In the genomic region with DNA sequence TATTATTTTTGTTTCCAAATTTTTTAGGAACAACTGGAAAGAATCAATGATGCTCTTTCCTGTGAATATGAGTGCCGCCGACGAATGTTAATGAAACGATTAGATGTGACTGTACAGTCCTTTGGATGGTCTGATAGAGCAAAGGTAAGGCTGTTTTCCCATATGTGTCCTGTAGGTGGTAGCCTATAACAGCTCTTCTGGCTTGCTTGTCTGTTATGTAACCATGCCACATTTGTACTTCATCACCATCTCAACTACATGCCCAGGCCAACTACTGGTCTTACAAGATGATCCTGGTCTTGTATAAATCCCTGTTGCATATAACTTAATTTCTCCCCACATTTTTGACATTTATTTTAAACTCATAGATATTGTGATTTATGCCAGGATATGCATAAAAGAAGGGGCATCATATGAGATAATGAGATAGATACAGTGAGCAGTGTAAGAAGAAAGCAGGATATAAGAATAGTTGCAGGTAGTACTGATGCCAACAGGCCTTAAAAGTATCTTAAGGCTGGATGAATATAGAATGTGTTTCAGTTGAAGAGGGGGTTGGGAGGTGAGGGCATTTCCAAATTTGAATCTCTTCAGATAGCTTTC, we compare ENCODE assay signal across 9 cellular contexts. TPM values are rescaled to one million over a fixed set of nuclear protein-coding genes. Genes with fewer than 3 reads are reported as not detected.
DNase-seq lines count a peak whose midpoint lies in the region; ATAC-seq, FAIRE-seq and TF ChIP-seq lines count a peak whose summit lies in the region.
"Had no signal": no experiment of that assay in that cellular context is flagged by ENCODE, and none has a peak within 500 bp of the region (broad histone marks: within the 10 kb centered on the region; RNA-seq: fewer than 3 reads in every experiment).

No MANE protein-coding gene starts in this region.

- H3K4me2 ChIP-seq in PC-3 (ENCODE audit: low read length) (no peak overlapping the region), keratinocyte (ENCODE audit: control insufficient read depth, extremely low read depth, insufficient read depth, low read depth, low read length) (no peak overlapping the region)

- no peak overlapping the region for H3K4me3 ChIP-seq in PC-3 (ENCODE audit: low read length)
- no peak overlapping the region for H3K4me3 ChIP-seq in breast epithelium
- H3K4me3 ChIP-seq in keratinocyte (ENCODE audit: control insufficient read depth in 2 of 3, extremely low read depth in 1 of 3, insufficient read depth in 2 of 3, low read depth in 1 of 3, low read length in 3 of 3): no peak overlapping the region
- H3K4me3 ChIP-seq: skin epidermis had no signal

- H3K36me3 ChIP-seq in PC-3 (ENCODE audit: low read depth, low read length) (peaks cover 44% of the 10 kb centered on the region), breast epithelium (peaks cover 5% of the 10 kb centered on the region), keratinocyte (ENCODE audit: control insufficient read depth in 2 of 2, extremely low read depth in 1 of 2, insufficient read depth in 2 of 2, low read length in 2 of 2) (peaks cover 6 to 14% of the 10 kb centered on the region in 2 experiments)

- H2AFZ ChIP-seq in PC-3 (ENCODE audit: low read length) (no peak overlapping the region), keratinocyte (ENCODE audit: control insufficient read depth, low read length) (no peak overlapping the region)

- DNase-seq in Right ventricle myocardium inferior (ENCODE audit: missing footprints) (no peak), cardiac septum (ENCODE audit: low spot score) (no peak), HT1080 (ENCODE audit: low read depth) (peak; percentile 61), PC-3 (peak; percentile 66), breast epithelium (ENCODE audit: low spot score in 2 of 2) (no peak), keratinocyte (ENCODE audit: low read depth, low spot score) (peak; percentile 46), stromal cell of bone marrow (ENCODE audit: low read depth) (peak; percentile 58)

- POLR2A ChIA-PET in PC-3 (lab: Charles Lee; ENCODE audit: unreplicated experiment): interaction anchor here (1.0 kb wide), 1 partner anchor 20 kb away, joined by 4 read pairs; no protein-coding TSS in a partner anchor

- peak; percentile 86 for FAIRE-seq in keratinocyte (lab: Jason Lieb, UNC)

- TF ChIP-seq POLR2A in breast epithelium (IDR thresholded peaks at IDR 0.05): no peak

- H3K79me2 ChIP-seq in PC-3 (ENCODE audit: low read length) (no peaks in the 10 kb centered on the region), keratinocyte (ENCODE audit: control insufficient read depth, insufficient read depth, low read length) (no peaks in the 10 kb centered on the region)

- H3K27me3 ChIP-seq in PC-3 (ENCODE audit: low read length) (no peaks in the 10 kb centered on the region), breast epithelium (no peaks in the 10 kb centered on the region), keratinocyte (ENCODE audit: control insufficient read depth, extremely low read depth, insufficient read depth, low read length) (no peaks in the 10 kb centered on the region)

- ATAC-seq in Right ventricle myocardium inferior: peak; percentile 85
- peak; percentile 96 for ATAC-seq in GM21619 (IDR thresholded peaks at IDR 0.05; ENCODE audit: unreplicated experiment)
- peak; percentile 95 for ATAC-seq in PC-3

- no peaks in the 10 kb centered on the region for H3K9me3 ChIP-seq in PC-3 (ENCODE audit: low read length)
- no peaks in the 10 kb centered on the region for H3K9me3 ChIP-seq in breast epithelium
- no peaks in the 10 kb centered on the region for H3K9me3 ChIP-seq in keratinocyte (ENCODE audit: control insufficient read depth, low read depth, low read length)

- H3K4me1 ChIP-seq in PC-3 (ENCODE audit: insufficient read depth, low read length) (no peaks in the 10 kb centered on the region), breast epithelium (no peaks in the 10 kb centered on the region), keratinocyte (ENCODE audit: control insufficient read depth, extremely low read depth, insufficient read depth, low read length) (no peaks in the 10 kb centered on the region)

- no peaks in the 10 kb centered on the region for H3F3A ChIP-seq in PC-3 (ENCODE audit: low read length, unreplicated experiment)

- intact Hi-C loops in Right ventricle myocardium inferior (cut with DNase I) (no loop called here), cardiac septum (cut with DNase I) (loop anchor here (5.0 kb wide), 1 partner anchor 208 kb away; no protein-coding TSS in a partner anchor), PC-3 (cut with micrococcal nuclease) (loop anchor here (1.0 to 10.0 kb wide), 2 partner anchors 171 to 209 kb away; no protein-coding TSS in a partner anchor), breast epithelium (cut with DNase I; ENCODE audit: low total_unique reads) (no loop called here)

- no TSS peak for BruUV-seq in PC-3 (replicated peaks; lab: Mats Ljungman, UMichigan)

- H3K27ac ChIP-seq in PC-3 (ENCODE audit: low read length) (no peak overlapping the region), breast epithelium (no peak overlapping the region), keratinocyte (ENCODE audit: control insufficient read depth, insufficient read depth, low read length) (no peak overlapping the region)

- H4K20me1 ChIP-seq in PC-3 (ENCODE audit: low read length) (no peaks in the 10 kb centered on the region), keratinocyte (ENCODE audit: control insufficient read depth, extremely low read depth, insufficient read depth, low read length) (no peaks in the 10 kb centered on the region)

- dilution Hi-C loops in keratinocyte (cut with MboI; ENCODE audit: extremely low pct_ligation_motif_present, low sequenced_read_pairs): no loop called here

- peak; percentile 80 for TF ChIP-seq CTCF in PC-3 (conservative IDR thresholded peaks at IDR 0.05; ENCODE audit: low read depth, low read length)
- TF ChIP-seq CTCF in breast epithelium (IDR thresholded peaks at IDR 0.05): peak in 2 of 3 donors; percentile 48 to 60
- TF ChIP-seq CTCF in keratinocyte (optimal IDR thresholded peaks at IDR 0.05 in 1 of 3, IDR thresholded peaks at IDR 0.05 in 1 of 3, conservative IDR thresholded peaks at IDR 0.05 in 1 of 3; ENCODE audit: extremely low read depth in 1 of 3, insufficient read depth in 2 of 3, low read length in 3 of 3): peak; percentile 72 to 76 (median 74)

- CTCF ChIA-PET in PC-3 (lab: Charles Lee): interaction anchor here (0.9 kb wide), 1 partner anchor 13 kb away, joined by 3 read pairs; no protein-coding TSS in a partner anchor

- H3K9me1 ChIP-seq in keratinocyte (ENCODE audit: control insufficient read depth, extremely low read depth, insufficient read depth, low read length): no peaks in the 10 kb centered on the region

- H3K9me2 ChIP-seq in PC-3 (replicated peaks; ENCODE audit: low read length): no peaks in the 10 kb centered on the region

- H3K9ac ChIP-seq in PC-3 (ENCODE audit: low read length): no peak overlapping the region
- H3K9ac ChIP-seq in keratinocyte (ENCODE audit: control insufficient read depth, extremely low read depth, insufficient read depth, low read length): no peak overlapping the region

RNA-seq across cellular contexts. Expression of gene FAM98B, which starts 20.3 kb away (rescaled TPM):
- total RNA-seq in Right ventricle myocardium inferior: 20.5 TPM
- total RNA-seq in cardiac septum: 25.6 TPM
- total RNA-seq in HT1080 (2014; rRNA removed; shearing (Covaris generic)): 9.9 and 14.0 TPM in 2 replicates
- 20.6 and 23.4 TPM in 2 replicates for polyA plus RNA-seq in HT1080 (2015; cell fraction: cytosol; rRNA removed)
- 19.7 and 21.2 TPM in 2 replicates for polyA plus RNA-seq in HT1080 (2015; cell fraction: nucleus; rRNA removed)
- 7.8 and 21.1 TPM in 2 replicates for total RNA-seq in PC-3 (2014; rRNA removed)
- 10 to 100 TPM; 12.0 to 14.6 (median 13.4) TPM for total RNA-seq in breast epithelium
- polyA plus RNA-seq in keratinocyte: 4.7 to 22.2 TPM (median 9.7 TPM) in 3 replicates
- polyA plus RNA-seq in keratinocyte (2011; ENCODE audit: low read depth): 3.8 TPM
- 6.1 and 9.2 TPM in 2 replicates for polyA plus RNA-seq in keratinocyte (2011; cell fraction: cytosol; rRNA removed)
- polyA plus RNA-seq in keratinocyte (2011; cell fraction: nucleus; rRNA removed): 5.6 and 7.3 TPM in 2 replicates
- 5.9 and 20.9 TPM in 2 replicates for polyA plus RNA-seq in keratinocyte (2012; ENCODE audit: low replicate concordance)
- polyA minus RNA-seq in keratinocyte: 1.1 to 8.3 TPM (median 2.5 TPM) in 3 replicates
- 2.1 TPM for polyA minus RNA-seq in keratinocyte (2011; cell fraction: cytosol; rRNA and poly(A)+ RNA removed)
- polyA minus RNA-seq in keratinocyte (2011; cell fraction: nucleus; rRNA and poly(A)+ RNA removed): 4.4 and 11.0 TPM in 2 replicates

Comparison
In these comparisons a context has a peak if more than half of its experiments do, and no peak if none do; other contexts are left out.
1. intact Hi-C loops: an anchor here in cardiac septum (5.0 kb wide) and PC-3 (1.0 to 10.0 kb wide); none called in Right ventricle myocardium inferior and breast epithelium.
2. DNase-seq: peak in HT1080 (single experiment), PC-3 (single experiment), keratinocyte (single experiment) and stromal cell of bone marrow (single experiment); none in Right ventricle myocardium inferior (single experiment), cardiac septum (single experiment) and breast epithelium (0 of 2).
3. Peak in every context shown above with its lines, with median percentiles within 50 percentile points of each other: ATAC-seq and CTCF ChIP-seq.